ENCODE assay signal across 22 cellular contexts in the genomic region with DNA sequence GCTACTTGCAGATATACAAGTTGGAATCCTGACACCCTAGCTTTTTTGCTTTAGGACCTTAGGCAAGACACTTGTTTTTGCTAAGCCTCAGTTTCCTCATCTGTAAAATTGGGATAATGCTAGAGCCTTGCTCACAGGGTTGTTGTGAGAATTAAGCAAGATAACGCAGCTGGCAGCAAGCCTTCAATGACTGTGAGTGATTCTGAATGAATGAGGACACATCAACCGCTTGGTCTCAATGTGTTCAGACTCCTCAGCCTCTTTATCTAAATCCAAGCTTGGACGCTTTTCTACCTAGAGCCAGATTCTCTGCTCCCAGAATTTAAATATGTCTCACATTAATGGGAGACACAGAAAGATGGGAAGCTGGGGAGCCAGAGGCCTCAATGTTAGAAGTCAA.
"Had no signal": no experiment of that assay in that cellular context is flagged by ENCODE, and none has a peak within 500 bp of the region (broad histone marks: within the 10 kb centered on the region; RNA-seq: fewer than 3 reads in every experiment).

No MANE protein-coding gene starts in this region.

- ATAC-seq: naive thymus-derived CD8-positive, alpha-beta T cell; natural killer cell treated with Interleukin-12 subunit alpha and Interleukin-12 subunit beta and Interleukin-15 and Interleukin-18, amount 100 ng/mL, for 72 hours; pancreas; right cardiac atrium; right lobe of liver; stimulated activated effector memory CD8-positive, alpha-beta T cell treated with anti-CD3 and anti-CD28 coated beads, Interleukin-12 subunit alpha, Interleukin-12 subunit beta, amount 100 ng/mL, for 72 hours; stimulated activated naive B cell treated with anti-CD40 and anti-IgM and Interleukin-4, amounts not matched to agents 10 μg/mL and 1 μg/mL and 100 μg/mL, for 72 hours had no signal

- H3K36me3 Mint-ChIP-seq: naive thymus-derived CD8-positive, alpha-beta T cell; natural killer cell treated with Interleukin-12 subunit alpha and Interleukin-12 subunit beta and Interleukin-15 and Interleukin-18, amount 100 ng/mL, for 72 hours; stimulated activated effector memory CD8-positive, alpha-beta T cell treated with anti-CD3 and anti-CD28 coated beads, Interleukin-12 subunit alpha, Interleukin-12 subunit beta, amount 100 ng/mL, for 72 hours; stimulated activated naive B cell treated with anti-CD40 and anti-IgM and Interleukin-4, amounts not matched to agents 10 μg/mL and 1 μg/mL and 100 μg/mL, for 72 hours had no signal

- H3K4me3 Mint-ChIP-seq: naive thymus-derived CD8-positive, alpha-beta T cell; natural killer cell treated with Interleukin-12 subunit alpha and Interleukin-12 subunit beta and Interleukin-15 and Interleukin-18, amount 100 ng/mL, for 72 hours; nephron progenitor cell; neural crest cell; stimulated activated effector memory CD8-positive, alpha-beta T cell treated with anti-CD3 and anti-CD28 coated beads, Interleukin-12 subunit alpha, Interleukin-12 subunit beta, amount 100 ng/mL, for 72 hours; stimulated activated naive B cell treated with anti-CD40 and anti-IgM and Interleukin-4, amounts not matched to agents 10 μg/mL and 1 μg/mL and 100 μg/mL, for 72 hours; stimulated activated naive CD8-positive, alpha-beta T cell treated with anti-CD3 and anti-CD28 coated beads, Interleukin-15, Interleukin-2, amounts not matched to agents 100 ng/mL and 50 ng/mL, for 24 hours had no signal

- H3K27ac Mint-ChIP-seq: naive thymus-derived CD8-positive, alpha-beta T cell; natural killer cell treated with Interleukin-12 subunit alpha and Interleukin-12 subunit beta and Interleukin-15 and Interleukin-18, amount 100 ng/mL, for 72 hours; nephron progenitor cell; stimulated activated effector memory CD8-positive, alpha-beta T cell treated with anti-CD3 and anti-CD28 coated beads, Interleukin-12 subunit alpha, Interleukin-12 subunit beta, amount 100 ng/mL, for 72 hours; stimulated activated naive B cell treated with anti-CD40 and anti-IgM and Interleukin-4, amounts not matched to agents 10 μg/mL and 1 μg/mL and 100 μg/mL, for 72 hours; stimulated activated naive CD8-positive, alpha-beta T cell treated with anti-CD3 and anti-CD28 coated beads, Interleukin-15, Interleukin-2, amounts not matched to agents 100 ng/mL and 50 ng/mL, for 24 hours had no signal

- DNase-seq: naive thymus-derived CD8-positive, alpha-beta T cell; nephron progenitor cell; nucleus accumbens; pancreas; right cardiac atrium; right lobe of liver; sigmoid colon; small intestine; stimulated activated CD4-positive, alpha-beta T cell treated with anti-CD3 and anti-CD28 coated beads, Interleukin-15, amount 100 ng/mL, for 24 hours; stimulated activated CD4-positive, alpha-beta T cell treated with anti-CD3 and anti-CD28 coated beads, Interleukin-2, amount 100 ng/mL, for 24 hours; stimulated activated CD4-positive, alpha-beta T cell treated with anti-CD3 and anti-CD28 coated beads, Interleukin-2, amount 100 ng/mL, for 48 hours; stimulated activated CD4-positive, alpha-beta T cell treated with anti-CD3 and anti-CD28 coated beads, Interleukin-4, amount 100 ng/mL, for 24 hours; stimulated activated naive B cell treated with anti-CD40 and anti-IgM and Interleukin-4, amounts not matched to agents 10 μg/mL and 1 μg/mL and 100 μg/mL, for 72 hours; stimulated activated naive CD4-positive, alpha-beta T cell treated with Interleukin-2 at 50 U/mL for 16 hours; stomach; thyroid gland; trophoblast cell; upper lobe of left lung had no signal

- H3K9me3 Mint-ChIP-seq: naive thymus-derived CD8-positive, alpha-beta T cell; natural killer cell treated with Interleukin-12 subunit alpha and Interleukin-12 subunit beta and Interleukin-15 and Interleukin-18, amount 100 ng/mL, for 72 hours; nephron progenitor cell; neural crest cell; stimulated activated effector memory CD8-positive, alpha-beta T cell treated with anti-CD3 and anti-CD28 coated beads, Interleukin-12 subunit alpha, Interleukin-12 subunit beta, amount 100 ng/mL, for 72 hours; stimulated activated naive B cell treated with anti-CD40 and anti-IgM and Interleukin-4, amounts not matched to agents 10 μg/mL and 1 μg/mL and 100 μg/mL, for 72 hours; stimulated activated naive CD8-positive, alpha-beta T cell treated with anti-CD3 and anti-CD28 coated beads, Interleukin-15, Interleukin-2, amounts not matched to agents 100 ng/mL and 50 ng/mL, for 24 hours had no signal
